Comparison of ENCODE assay signal across 17 cellular contexts in the genomic region with DNA sequence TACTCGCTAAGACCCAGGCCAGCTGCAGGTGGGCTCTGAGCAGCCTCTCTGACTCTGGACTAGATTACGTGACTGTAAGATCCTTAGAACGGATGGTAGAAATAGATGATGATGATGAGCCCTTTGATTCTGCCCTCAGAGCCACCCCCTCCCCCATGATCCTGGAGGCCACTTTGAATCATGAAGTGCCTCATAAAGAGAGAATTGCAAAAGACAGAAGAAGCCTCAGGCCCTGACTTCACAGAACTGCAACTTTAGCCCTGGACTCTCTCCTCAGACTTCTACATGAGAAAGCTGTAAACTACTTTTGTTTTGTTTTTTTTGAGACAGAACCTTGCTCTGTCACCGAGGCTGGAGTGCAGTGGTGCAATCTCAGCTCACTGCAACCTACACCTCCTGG. TPM values are rescaled to one million over a fixed set of nuclear protein-coding genes. Genes with fewer than 3 reads are reported as not detected.
DNase-seq lines count a peak whose midpoint lies in the region; ATAC-seq and TF ChIP-seq lines count a peak whose summit lies in the region.
"Had no signal": no experiment of that assay in that cellular context is flagged by ENCODE, and none has a peak within 500 bp of the region (broad histone marks: within the 10 kb centered on the region; RNA-seq: fewer than 3 reads in every experiment).

No MANE protein-coding gene starts in this region.

- no peak for TF ChIP-seq POLR2A in spleen (IDR thresholded peaks at IDR 0.05)

- H3K4me3 ChIP-seq in spleen: no peak overlapping the region

- H3K4me1 ChIP-seq in spleen: peaks cover 17 to 64% (median 48%) of the 10 kb centered on the region in 6 donors
- H3K4me1 ChIP-seq: foreskin keratinocyte had no signal

- POLR2A ChIA-PET in activated naive CD8-positive, alpha-beta T cell treated with anti-CD3 and anti-CD28 coated beads, Interleukin-2, amount 10 ng/mL, durations not matched to agents 7 days and 5 days (lab: Charles Lee): interaction anchor here (2.5 to 3.9 kb wide), 2 partner anchors 18 to 42 kb away, joined by 16 to 40 read pairs; a partner anchor contains a TSS

- no peaks in the 10 kb centered on the region for H3K36me3 ChIP-seq in spleen

- H3K27me3 ChIP-seq in spleen (replicated peaks in 1 of 7): no peaks in the 10 kb centered on the region
- H3K27me3 ChIP-seq: foreskin keratinocyte had no signal

- H3K4me3 Mint-ChIP-seq in activated naive CD8-positive, alpha-beta T cell treated with anti-CD3 and anti-CD28 coated beads, Interleukin-2, amount 10 ng/mL, durations not matched to agents 7 days and 5 days: no peak overlapping the region
- H3K4me3 Mint-ChIP-seq in activated naive CD8-positive, alpha-beta T cell treated with anti-CD3 and anti-CD28 coated beads, Interleukin-2, amount 50 U/mL, for 24 hours: no peak overlapping the region
- no peak overlapping the region for H3K4me3 Mint-ChIP-seq in HFFc6
- H3K4me3 Mint-ChIP-seq: memory B cell, nephron had no signal

- no peaks in the 10 kb centered on the region for H3K27me3 Mint-ChIP-seq in activated naive CD8-positive, alpha-beta T cell treated with anti-CD3 and anti-CD28 coated beads, Interleukin-2, amount 10 ng/mL, durations not matched to agents 7 days and 5 days
- no peaks in the 10 kb centered on the region for H3K27me3 Mint-ChIP-seq in activated naive CD8-positive, alpha-beta T cell treated with anti-CD3 and anti-CD28 coated beads, Interleukin-2, amount 50 U/mL, for 24 hours
- peaks cover 11% of the 10 kb centered on the region for H3K27me3 Mint-ChIP-seq in HFFc6 (ENCODE audit: insufficient read depth)
- H3K27me3 Mint-ChIP-seq: memory B cell had no signal

- peaks cover 3% of the 10 kb centered on the region for H3K36me3 Mint-ChIP-seq in activated naive CD8-positive, alpha-beta T cell treated with anti-CD3 and anti-CD28 coated beads, Interleukin-2, amount 10 ng/mL, durations not matched to agents 7 days and 5 days
- peaks cover 4% of the 10 kb centered on the region for H3K36me3 Mint-ChIP-seq in activated naive CD8-positive, alpha-beta T cell treated with anti-CD3 and anti-CD28 coated beads, Interleukin-2, amount 50 U/mL, for 24 hours (ENCODE audit: low read depth)
- H3K36me3 Mint-ChIP-seq in HFFc6 (ENCODE audit: low read depth): no peaks in the 10 kb centered on the region
- H3K36me3 Mint-ChIP-seq in activated naive CD4-positive, alpha-beta T cell treated with anti-CD3 and anti-CD28 coated beads, Interleukin-2, amount 50 U/mL, for 72 hours: peaks cover 0 to 7% of the 10 kb centered on the region in 2 donors
- H3K36me3 Mint-ChIP-seq: memory B cell had no signal

- intact Hi-C loops in spleen (cut with DNase I; ENCODE audit: low total_unique reads): no loop called here

- H3K9me3 Mint-ChIP-seq in activated naive CD8-positive, alpha-beta T cell treated with anti-CD3 and anti-CD28 coated beads, Interleukin-2, amount 10 ng/mL, durations not matched to agents 7 days and 5 days: peaks cover 2% of the 10 kb centered on the region
- H3K9me3 Mint-ChIP-seq in activated naive CD8-positive, alpha-beta T cell treated with anti-CD3 and anti-CD28 coated beads, Interleukin-2, amount 50 U/mL, for 24 hours: no peaks in the 10 kb centered on the region
- H3K9me3 Mint-ChIP-seq in HFFc6: no peaks in the 10 kb centered on the region
- H3K9me3 Mint-ChIP-seq in activated naive CD4-positive, alpha-beta T cell treated with anti-CD3 and anti-CD28 coated beads, Interleukin-2, amount 50 U/mL, for 72 hours: no peaks in the 10 kb centered on the region
- H3K9me3 Mint-ChIP-seq: memory B cell, nephron had no signal

- no peak for DNase-seq in activated naive CD8-positive, alpha-beta T cell treated with anti-CD3 and anti-CD28 coated beads, Interleukin-2, amount 10 ng/mL, durations not matched to agents 7 days and 5 days
- DNase-seq in activated naive CD8-positive, alpha-beta T cell treated with anti-CD3 and anti-CD28 coated beads, Interleukin-2, amount 50 U/mL, for 24 hours: no peak
- peak; percentile 22 for DNase-seq in HFFc6
- no peak for DNase-seq in activated naive CD4-positive, alpha-beta T cell treated with anti-CD3 and anti-CD28 coated beads, Interleukin-2, amount 50 U/mL, for 72 hours (ENCODE audit: low spot score in 2 of 2)
- no peak for DNase-seq in spleen
- no peak for DNase-seq in HT-29 (ENCODE audit: low spot score)
- DNase-seq in effector CD4-positive, alpha-beta T cell: no peak
- DNase-seq: foreskin keratinocyte; NCI-H146; NCI-H446; posterior cingulate gyrus; small intestine; stimulated activated CD8-positive, alpha-beta memory T cell treated with anti-CD3 and anti-CD28 coated beads, Interleukin-4, amount 100 ng/mL, for 48 hours had no signal

- peak overlapping the region; percentile 75 for H3K27ac Mint-ChIP-seq in activated naive CD8-positive, alpha-beta T cell treated with anti-CD3 and anti-CD28 coated beads, Interleukin-2, amount 10 ng/mL, durations not matched to agents 7 days and 5 days
- H3K27ac Mint-ChIP-seq in activated naive CD8-positive, alpha-beta T cell treated with anti-CD3 and anti-CD28 coated beads, Interleukin-2, amount 50 U/mL, for 24 hours: no peak overlapping the region
- H3K27ac Mint-ChIP-seq in HFFc6: no peak overlapping the region
- peak overlapping the region in 1 of 2 donors; percentile 86 for H3K27ac Mint-ChIP-seq in activated naive CD4-positive, alpha-beta T cell treated with anti-CD3 and anti-CD28 coated beads, Interleukin-2, amount 50 U/mL, for 72 hours
- H3K27ac Mint-ChIP-seq: nephron had no signal

- H3K27ac ChIP-seq in spleen: peak overlapping the region in 6 of 8 donors; percentile 27 to 85 (median 78)
- H3K27ac ChIP-seq: foreskin keratinocyte, RWPE1 had no signal

- H3K9me3 ChIP-seq in spleen: no peaks in the 10 kb centered on the region

- H3K4me1 Mint-ChIP-seq in activated naive CD8-positive, alpha-beta T cell treated with anti-CD3 and anti-CD28 coated beads, Interleukin-2, amount 10 ng/mL, durations not matched to agents 7 days and 5 days: peaks cover 54% of the 10 kb centered on the region
- peaks cover 58% of the 10 kb centered on the region for H3K4me1 Mint-ChIP-seq in activated naive CD8-positive, alpha-beta T cell treated with anti-CD3 and anti-CD28 coated beads, Interleukin-2, amount 50 U/mL, for 24 hours
- peaks cover 21% of the 10 kb centered on the region for H3K4me1 Mint-ChIP-seq in HFFc6 (ENCODE audit: low read depth)
- H3K4me1 Mint-ChIP-seq: nephron had no signal

- no peak for TF ChIP-seq CTCF in HFFc6 (IDR thresholded peaks at IDR 0.05)
- TF ChIP-seq CTCF in spleen (IDR thresholded peaks at IDR 0.05 in 8 of 11, conservative IDR thresholded peaks at IDR 0.05 in 3 of 11): no peak

- 76 to 89% (median 81%) methylated on average over 4 of the region's 4 CpGs for WGBS in spleen, 5 donors

- no peak for ATAC-seq in activated naive CD8-positive, alpha-beta T cell treated with anti-CD3 and anti-CD28 coated beads, Interleukin-2, amount 10 ng/mL, durations not matched to agents 7 days and 5 days (ENCODE audit: low read depth)
- ATAC-seq in activated naive CD8-positive, alpha-beta T cell treated with anti-CD3 and anti-CD28 coated beads, Interleukin-2, amount 50 U/mL, for 24 hours: no peak
- peak; percentile 19 to 36 for ATAC-seq in activated naive CD4-positive, alpha-beta T cell treated with anti-CD3 and anti-CD28 coated beads, Interleukin-2, amount 50 U/mL, for 72 hours
- ATAC-seq in GM18870 (IDR thresholded peaks at IDR 0.05; ENCODE audit: unreplicated experiment): no peak
- ATAC-seq: foreskin keratinocyte had no signal

RNA-seq across cellular contexts. Expression of a gene that starts 15.4 kb away (rescaled TPM):
- total RNA-seq in activated naive CD8-positive, alpha-beta T cell treated with anti-CD3 and anti-CD28 coated beads, Interleukin-2, amount 10 ng/mL, durations not matched to agents 7 days and 5 days: 10 to 100 TPM; 19.9 to 21.0 TPM
- total RNA-seq in HFFc6 (2021; fragmentation: NEBNext Ultra II Directional; extraction: Animal tissue kit (Norgen Biotek cat#: 25700)): 1 to 10 TPM; 3.2 to 3.7 (median 3.4) TPM
- 10 to 100 TPM; 15.9 to 24.7 TPM for total RNA-seq in activated naive CD4-positive, alpha-beta T cell treated with anti-CD3 and anti-CD28 coated beads, Interleukin-2, amount 50 U/mL, for 72 hours
- total RNA-seq in spleen: 10 to 100 TPM; 18.9 to 27.6 (median 24.0) TPM
- polyA plus RNA-seq in spleen: 1 to 10 TPM; 1.6 to 3.9 (median 1.7) TPM
- 11.7 and 13.3 TPM in 2 replicates for total RNA-seq in HT-29 (2014; rRNA removed; shearing (Covaris generic))

RNA-seq across cellular contexts. Expression of a gene that starts 42.7 kb away (rescaled TPM):
- 10 to 100 TPM; 71.6 to 77.7 TPM for total RNA-seq in activated naive CD8-positive, alpha-beta T cell treated with anti-CD3 and anti-CD28 coated beads, Interleukin-2, amount 10 ng/mL, durations not matched to agents 7 days and 5 days
- total RNA-seq in HFFc6 (2021; fragmentation: NEBNext Ultra II Directional; extraction: Animal tissue kit (Norgen Biotek cat#: 25700)): 10 to 100 TPM; 63.2 to 73.3 (median 69.3) TPM
- total RNA-seq in activated naive CD4-positive, alpha-beta T cell treated with anti-CD3 and anti-CD28 coated beads, Interleukin-2, amount 50 U/mL, for 72 hours: 10 to 100 TPM; 75.5 to 89.1 TPM
- total RNA-seq in spleen: 10 to 100 TPM; 41.3 to 85.4 (median 52.0) TPM
- 100 to 1,000 TPM in 2 of 3 donors, 10 to 100 TPM in 1; 92.0 to 120 (median 103) TPM for polyA plus RNA-seq in spleen
- 47.5 and 58.6 TPM in 2 replicates for total RNA-seq in HT-29 (2014; rRNA removed; shearing (Covaris generic))

Comparison
In these comparisons a context has a peak if more than half of its experiments do, and no peak if none do; other contexts are left out.
1. ATAC-seq: peak in activated naive CD4-positive, alpha-beta T cell treated with anti-CD3 and anti-CD28 coated beads, Interleukin-2, amount 50 U/mL, for 72 hours (2 of 2); none in activated naive CD8-positive, alpha-beta T cell treated with anti-CD3 and anti-CD28 coated beads, Interleukin-2, amount 10 ng/mL, durations not matched to agents 7 days and 5 days (single experiment), activated naive CD8-positive, alpha-beta T cell treated with anti-CD3 and anti-CD28 coated beads, Interleukin-2, amount 50 U/mL, for 24 hours (single experiment) and GM18870 (single experiment).